ENCODE assay signal across 8 cellular contexts in the genomic region with DNA sequence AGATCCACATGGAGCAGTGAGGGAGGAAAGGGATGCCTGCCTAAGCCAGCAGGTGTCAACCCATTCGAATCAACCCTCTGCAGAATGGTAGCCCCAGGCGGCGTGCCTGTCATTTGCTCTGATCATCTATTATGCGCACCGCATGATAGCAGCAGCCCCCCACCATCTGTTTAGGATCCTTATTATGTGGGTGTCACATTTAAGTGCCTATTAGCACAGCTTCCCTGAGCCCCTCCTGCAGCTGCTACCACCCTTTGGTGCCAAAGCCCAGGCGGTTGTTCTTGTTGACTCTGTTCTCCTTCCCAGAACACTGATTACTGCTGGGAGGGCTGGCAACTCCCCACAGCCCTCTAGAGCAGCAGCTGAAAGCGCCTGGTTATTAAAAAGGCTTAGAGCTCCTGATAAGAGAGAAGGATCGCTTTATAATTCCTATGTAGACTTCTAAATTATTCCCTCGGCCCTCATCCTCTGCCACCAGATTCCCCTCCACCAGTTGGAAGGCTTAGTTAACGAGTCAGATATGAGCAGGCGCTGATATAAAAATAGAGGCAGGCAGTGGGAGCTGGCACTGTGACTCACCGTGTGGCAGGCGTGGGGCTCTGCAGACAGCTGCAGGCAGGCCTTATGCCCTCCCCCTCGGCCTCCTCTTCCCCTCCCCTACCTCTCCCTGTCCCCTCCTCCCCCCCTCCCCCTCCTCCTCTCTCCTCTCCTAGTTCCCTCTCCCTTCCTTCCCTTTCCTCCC. TPM values are rescaled to one million over a fixed set of nuclear protein-coding genes. Genes with fewer than 3 reads are reported as not detected.
DNase-seq lines count a peak whose midpoint lies in the region; ATAC-seq and TF ChIP-seq lines count a peak whose summit lies in the region.

No MANE protein-coding gene starts in this region.

- no peak overlapping the region for H3K9ac ChIP-seq in HUES48 (ENCODE audit: low read depth, low read length)

- H3K27me3 ChIP-seq in HUES48 (ENCODE audit: control insufficient read depth, insufficient read depth, low read length) (peaks cover 47% of the 10 kb centered on the region), aorta (ENCODE audit: control insufficient read depth in 1 of 2, insufficient read depth in 2 of 2, low read length in 1 of 2) (no peaks in the 10 kb centered on the region)

- DNase-seq in CD14-positive monocyte (ENCODE audit: low spot score) (no peak), NOMO-1 treated with DMSO at 0.1 percent for 48 hours (lab: John Stamatoyannopoulos, UW; ENCODE audit: unreplicated experiment) (peak; percentile 65), chondrocyte (ENCODE audit: low spot score) (no peak), lung microvascular endothelial cell (ENCODE audit: low read depth in 2 of 2) (peak; percentile 21 to 24), aorta (peak; percentile 90 to 91), posterior vena cava (ENCODE audit: low spot score) (no peak)

- H3K36me3 ChIP-seq in HUES48 (ENCODE audit: control insufficient read depth, insufficient read depth, low read length) (no peaks in the 10 kb centered on the region), aorta (ENCODE audit: control insufficient read depth in 1 of 2, insufficient read depth in 2 of 2, low read length in 1 of 2) (no peaks in the 10 kb centered on the region)

- 7 to 12% methylated on average over 14 of the region's 14 CpGs for WGBS in aorta, 2 donors

- H3K36me3 Mint-ChIP-seq in CD14-positive monocyte (peaks cover 0 to 3% of the 10 kb centered on the region in 2 donors), chondrocyte (ENCODE audit: low read depth) (no peaks in the 10 kb centered on the region)

- peaks cover 49 to 73% (median 60%) of the 10 kb centered on the region in 3 donors for H3K27me3 Mint-ChIP-seq in CD14-positive monocyte (ENCODE audit: low read depth in 3 of 3)
- H3K27me3 Mint-ChIP-seq in chondrocyte (ENCODE audit: low read depth), result peaks cover 15% of the 10 kb centered on the region

- H3K9me3 ChIP-seq in HUES48 (ENCODE audit: control insufficient read depth, insufficient read depth, low read length), result no peaks in the 10 kb centered on the region
- no peaks in the 10 kb centered on the region for H3K9me3 ChIP-seq in aorta (ENCODE audit: control insufficient read depth, low read length)

- H3K27ac Mint-ChIP-seq in CD14-positive monocyte (peak overlapping the region in 2 of 7 donors; percentile 22 to 46), chondrocyte (ENCODE audit: unreplicated experiment) (peak overlapping the region; percentile 93)

- intact Hi-C loops in CD14-positive monocyte (cut with micrococcal nuclease), result no loop called here
- intact Hi-C loops in aorta (cut with DNase I), result no loop called here
- intact Hi-C loops in posterior vena cava (cut with DNase I), result no loop called here

- no peak for TF ChIP-seq CTCF in CD14-positive monocyte (IDR thresholded peaks at IDR 0.05)
- peak; percentile 13 for TF ChIP-seq CTCF in chondrocyte (IDR thresholded peaks at IDR 0.05)

- peak overlapping the region; percentile 8 for H3K27ac ChIP-seq in HUES48 (ENCODE audit: low read depth, low read length)
- H3K27ac ChIP-seq in aorta (ENCODE audit: low read depth in 1 of 2, low read length in 2 of 2), result peak overlapping the region; percentile 16 to 29

- H3K4me3 ChIP-seq in HUES48 (ENCODE audit: low read depth, low read length) (no peak overlapping the region), aorta (ENCODE audit: low read length in 2 of 2) (no peak overlapping the region)

- H3K4me1 ChIP-seq in HUES48 (ENCODE audit: control insufficient read depth, insufficient read depth, low read length) (peaks cover 26% of the 10 kb centered on the region), aorta (ENCODE audit: control insufficient read depth in 1 of 2, insufficient read depth in 2 of 2, low read length in 2 of 2) (no peaks in the 10 kb centered on the region)

- H3K4me1 Mint-ChIP-seq in CD14-positive monocyte (peaks cover 41% of the 10 kb centered on the region), chondrocyte (ENCODE audit: low read depth) (peaks cover 51% of the 10 kb centered on the region)

- peak overlapping the region; percentile 9 to 89 for H3K4me3 Mint-ChIP-seq in CD14-positive monocyte
- H3K4me3 Mint-ChIP-seq in chondrocyte (ENCODE audit: unreplicated experiment), result peak overlapping the region; percentile 53

- ATAC-seq in aorta (ENCODE audit: low FRiP score), result peak; percentile 86
- ATAC-seq in HG03439 (IDR thresholded peaks at IDR 0.05; ENCODE audit: unreplicated experiment), result no peak

- H3K9me3 Mint-ChIP-seq in CD14-positive monocyte (peaks cover 0 to 14% (median 3%) of the 10 kb centered on the region in 7 donors), chondrocyte (ENCODE audit: low read depth) (no peaks in the 10 kb centered on the region)

RNA-seq across cellular contexts. Expression of gene ACTA1, which starts 23.0 kb away (rescaled TPM):
- polyA plus RNA-seq in CD14-positive monocyte (not detected), aorta (10 to 100 TPM in 1 of 2 donors, 1 to 10 TPM in 1; 3.7 to 19.0 TPM)
- total RNA-seq in chondrocyte (0.27 to 3.6 TPM (median 3.5 TPM) in 3 replicates), lung microvascular endothelial cell (not detected in 2 replicates), aorta (10 to 100 TPM in 1 of 2 donors, 1 to 10 TPM in 1; 1.8 to 46.8 TPM), posterior vena cava (1 to 10 TPM; 6.4 to 6.8 TPM)

Comparison
In these comparisons a context has a peak if more than half of its experiments do, and no peak if none do; other contexts are left out.
1. DNase-seq: peak in NOMO-1 treated with DMSO at 0.1 percent for 48 hours (single experiment), lung microvascular endothelial cell (2 of 2) and aorta (2 of 2); none in CD14-positive monocyte (single experiment), chondrocyte (single experiment) and posterior vena cava (single experiment).